12 cellular contexts compared by ENCODE assay signal in genomic region chr16:2082171-2082982, GRCh38. TPM values are rescaled to one million over a fixed set of nuclear protein-coding genes. Genes with fewer than 3 reads are reported as not detected.
A peak's percentile ranks its signal among the peaks of the same experiment; 100 is the strongest.
DNase-seq lines count a peak whose midpoint lies in the region; ATAC-seq and TF ChIP-seq lines count a peak whose summit lies in the region.
"Had no signal": no experiment of that assay in that cellular context is flagged by ENCODE, and none has a peak within 500 bp of the region (broad histone marks: within the 10 kb centered on the region; RNA-seq: fewer than 3 reads in every experiment).

No MANE protein-coding gene starts in this region.

- peaks cover 9% of the 10 kb centered on the region for H4K20me1 ChIP-seq in neural progenitor cell (ENCODE audit: low read depth)

- TF ChIP-seq CTCF in esophagus squamous epithelium (IDR thresholded peaks at IDR 0.05): peak in 2 of 6 experiments; percentile 10 to 15
- TF ChIP-seq CTCF in neural progenitor cell (IDR thresholded peaks at IDR 0.05): no peak

- H3K4me1 Mint-ChIP-seq in neural progenitor cell: peaks cover 4% of the 10 kb centered on the region

- H3K36me3 Mint-ChIP-seq in neural progenitor cell: no peaks in the 10 kb centered on the region
- H3K36me3 Mint-ChIP-seq: natural killer cell had no signal

- no peak overlapping the region for H2AFZ ChIP-seq in neural progenitor cell (replicated peaks)

- no peaks in the 10 kb centered on the region for H3K27me3 ChIP-seq in esophagus squamous epithelium
- no peaks in the 10 kb centered on the region for H3K27me3 ChIP-seq in neural progenitor cell

- intact Hi-C loops in esophagus squamous epithelium (cut with DNase I): no loop called here

- no peaks in the 10 kb centered on the region for H3K79me2 ChIP-seq in neural progenitor cell (ENCODE audit: low read depth)

- DNase-seq in DMS153 (lab: John Stamatoyannopoulos, UW): peak; percentile 93
- peak; percentile 79 for DNase-seq in NCI-H226
- DNase-seq in esophagus squamous epithelium (lab: John Stamatoyannopoulos, UW): no peak
- DNase-seq in neural progenitor cell (ENCODE audit: low spot score): no peak
- no peak for DNase-seq in COR-L47 (lab: John Stamatoyannopoulos, UW)
- no peak for DNase-seq in activated CD4-positive, alpha-beta T cell treated with anti-CD3 and anti-CD28 coated beads, Interleukin-2, amount 50 U/mL, for 48 hours
- DNase-seq: activated T-cell treated with anti-CD3 and anti-CD28 coated beads, Interleukin-2, amount 50 U/mL, for 1 hour; natural killer cell; NCI-H69; stimulated activated CD4-positive, alpha-beta T cell treated with anti-CD3 and anti-CD28 coated beads, Interleukin-4, amount 100 ng/mL, for 24 hours had no signal

- WGBS in esophagus squamous epithelium, 2 donors: 40 to 49% methylated on average over 14 to 16 of the region's 32 CpGs

- ATAC-seq in HG02571 (IDR thresholded peaks at IDR 0.05; ENCODE audit: unreplicated experiment) (no peak), HG03469 (IDR thresholded peaks at IDR 0.05; ENCODE audit: unreplicated experiment) (no peak)
- ATAC-seq: natural killer cell had no signal

- no peaks in the 10 kb centered on the region for H3K9me3 Mint-ChIP-seq in neural progenitor cell
- H3K9me3 Mint-ChIP-seq: natural killer cell had no signal

- TF ChIP-seq POLR2A in esophagus squamous epithelium (IDR thresholded peaks at IDR 0.05): peak in 1 of 4 donors; percentile 13

- no peaks in the 10 kb centered on the region for H3F3A ChIP-seq in neural progenitor cell (ENCODE audit: low read depth)

- H3K36me3 ChIP-seq in esophagus squamous epithelium: peaks cover 25 to 100% (median 38%) of the 10 kb centered on the region in 3 donors
- H3K36me3 ChIP-seq in neural progenitor cell: no peaks in the 10 kb centered on the region

- peaks cover 5% of the 10 kb centered on the region for H3K27me3 Mint-ChIP-seq in neural progenitor cell (ENCODE audit: insufficient read depth, low read depth)

- H3K4me1 ChIP-seq in esophagus squamous epithelium (peaks cover 13 to 61% (median 21%) of the 10 kb centered on the region in 3 donors), neural progenitor cell (no peaks in the 10 kb centered on the region)

- H3K4me2 ChIP-seq in neural progenitor cell: no peak overlapping the region

- H3K9ac ChIP-seq in neural progenitor cell: no peak overlapping the region

- H3K4me3 ChIP-seq in esophagus squamous epithelium (no peak overlapping the region), neural progenitor cell (no peak overlapping the region)

- H3K9me3 ChIP-seq in esophagus squamous epithelium (no peaks in the 10 kb centered on the region), neural progenitor cell (ENCODE audit: low read depth) (no peaks in the 10 kb centered on the region)

- peak overlapping the region; percentile 74 for H3K27ac Mint-ChIP-seq in neural progenitor cell
- H3K27ac Mint-ChIP-seq: natural killer cell had no signal

- peak overlapping the region in 3 of 4 donors; percentile 60 to 61 (median 60) for H3K27ac ChIP-seq in esophagus squamous epithelium
- H3K27ac ChIP-seq in neural progenitor cell: no peak overlapping the region

- no peak overlapping the region for H3K4me3 Mint-ChIP-seq in neural progenitor cell
- H3K4me3 Mint-ChIP-seq: natural killer cell had no signal

RNA-seq across cellular contexts. Expression of gene TSC2, which starts 34.6 kb away (rescaled TPM):
- total RNA-seq in esophagus squamous epithelium (10 to 100 TPM; 22.8 to 79.7 (median 41.2) TPM), neural progenitor cell (ENCODE audit: low replicate concordance) (55.1 and 63.4 TPM in 2 replicates)

RNA-seq across cellular contexts. Expression of gene NTHL1, which starts 34.7 kb away (rescaled TPM):
- total RNA-seq in esophagus squamous epithelium (10 to 100 TPM in 2 of 4 donors, 1 to 10 TPM in 2; 7.8 to 26.0 (median 10.0) TPM), neural progenitor cell (ENCODE audit: low replicate concordance) (26.3 and 43.6 TPM in 2 replicates)

RNA-seq across cellular contexts. Expression of gene PKD1, which starts 53.3 kb away (rescaled TPM):
- 100 to 1,000 TPM in 1 of 4 donors, 10 to 100 TPM in 3; 34.1 to 123 (median 64.1) TPM for total RNA-seq in esophagus squamous epithelium
- total RNA-seq in neural progenitor cell (ENCODE audit: low replicate concordance): 16.9 and 73.4 TPM in 2 replicates

RNA-seq across cellular contexts. Expression of gene NHERF2, which starts 55.7 kb away (rescaled TPM):
- total RNA-seq in esophagus squamous epithelium (10 to 100 TPM; 11.6 to 31.7 (median 16.5) TPM), neural progenitor cell (ENCODE audit: low replicate concordance) (3.0 and 9.1 TPM in 2 replicates)

Comparison
In these comparisons a context has a peak if more than half of its experiments do, and no peak if none do; other contexts are left out.
1. DNase-seq: peak in DMS153 (single experiment) and NCI-H226 (single experiment); none in esophagus squamous epithelium (single experiment), neural progenitor cell (single experiment), COR-L47 (single experiment) and activated CD4-positive, alpha-beta T cell treated with anti-CD3 and anti-CD28 coated beads, Interleukin-2, amount 50 U/mL, for 48 hours (0 of 2).